Comparison of ENCODE assay signal across 4 cellular contexts in the genomic region with DNA sequence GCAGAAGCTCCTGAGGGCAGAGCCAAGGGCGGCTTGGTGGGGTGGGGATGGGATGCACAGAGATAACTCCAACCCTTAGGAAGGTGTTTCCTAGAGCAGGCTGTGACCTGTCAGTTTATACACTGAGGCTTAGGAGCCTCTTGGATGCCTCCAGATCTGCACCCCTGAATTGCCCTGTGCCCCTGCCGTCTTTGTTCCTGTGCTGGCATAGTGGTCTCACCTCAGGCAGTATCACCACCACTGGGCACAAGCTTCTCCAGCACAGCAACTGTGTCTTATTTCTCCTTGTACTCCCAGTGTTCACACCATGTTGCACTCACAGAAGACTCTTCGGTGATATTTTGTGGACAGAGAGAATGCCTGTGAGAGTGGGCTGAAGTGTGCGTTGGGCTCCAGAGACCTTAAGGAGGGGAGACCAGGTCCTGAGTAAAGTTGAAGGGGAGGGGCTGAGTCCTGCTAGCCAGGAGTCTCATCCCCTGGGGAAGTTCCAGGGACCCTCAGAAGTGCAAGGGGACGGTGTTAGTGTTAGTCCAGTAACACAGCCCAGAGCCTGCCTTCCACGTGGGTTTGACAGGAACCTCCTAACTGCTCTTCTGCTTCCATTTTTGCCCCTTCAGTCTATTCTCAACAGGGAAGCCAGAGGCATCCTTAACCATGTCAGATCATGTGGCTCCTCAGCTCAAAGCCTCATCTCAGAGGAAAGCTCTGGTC. TPM values are rescaled to one million over a fixed set of nuclear protein-coding genes. Genes with fewer than 3 reads are reported as not detected.
"Had no signal": no experiment of that assay in that cellular context is flagged by ENCODE, and none has a peak within 500 bp of the region (broad histone marks: within the 10 kb centered on the region; RNA-seq: fewer than 3 reads in every experiment).

No MANE protein-coding gene starts in this region.

RNA-seq across cellular contexts. Expression of gene IQSEC3, which starts 26.9 kb away (rescaled TPM):
- total RNA-seq: GM23248, H4, HT-29, IMR-90 had no signal
- polyA plus RNA-seq: GM23248 had no signal
